16 cellular contexts compared by ENCODE assay signal in genomic region chr9:81293651-81294050, GRCh38.
DNase-seq lines count a peak whose midpoint lies in the region; ATAC-seq and FAIRE-seq lines count a peak whose summit lies in the region.
"Had no signal": no experiment of that assay in that cellular context is flagged by ENCODE, and none has a peak within 500 bp of the region (broad histone marks: within the 10 kb centered on the region; RNA-seq: fewer than 3 reads in every experiment).

No MANE protein-coding gene starts in this region.

- H3K27ac Mint-ChIP-seq in activated T-cell treated with anti-CD3 and anti-CD28 coated beads, Interleukin-2, amount 50 U/mL, for 72 hours = no peak overlapping the region
- H3K27ac Mint-ChIP-seq: CD4-positive, alpha-beta memory T cell; GM23338; HFFc6 had no signal

- H3K27me3 Mint-ChIP-seq in activated T-cell treated with anti-CD3 and anti-CD28 coated beads, Interleukin-2, amount 50 U/mL, for 72 hours (ENCODE audit: low read depth) = no peaks in the 10 kb centered on the region
- H3K27me3 Mint-ChIP-seq: CD4-positive, alpha-beta memory T cell had no signal

- H3K36me3 Mint-ChIP-seq in activated T-cell treated with anti-CD3 and anti-CD28 coated beads, Interleukin-2, amount 50 U/mL, for 72 hours (ENCODE audit: insufficient read depth in 2 of 2) = peaks cover 0 to 1% of the 10 kb centered on the region in 2 donors
- H3K36me3 Mint-ChIP-seq: CD4-positive, alpha-beta memory T cell had no signal

- DNase-seq in RCC 7860 (ENCODE audit: low spot score) (no peak), epidermal melanocyte (ENCODE audit: insufficient read length, low spot score) (peak; percentile 35), sciatic nerve (ENCODE audit: low spot score) (no peak)
- no peak for DNase-seq in activated T-cell treated with anti-CD3 and anti-CD28 coated beads, Interleukin-2, amount 50 U/mL, for 72 hours
- DNase-seq: C1 segment of cervical spinal cord; Caco-2; CD4-positive, alpha-beta memory T cell; DMS153; DND-41; HFFc6 had no signal

- no peaks in the 10 kb centered on the region for H3K4me1 Mint-ChIP-seq in activated T-cell treated with anti-CD3 and anti-CD28 coated beads, Interleukin-2, amount 50 U/mL, for 72 hours (ENCODE audit: low read depth)
- H3K4me1 Mint-ChIP-seq: CD4-positive, alpha-beta memory T cell; GM23338 had no signal

- H3K4me3 Mint-ChIP-seq in activated T-cell treated with anti-CD3 and anti-CD28 coated beads, Interleukin-2, amount 50 U/mL, for 72 hours = no peak overlapping the region
- H3K4me3 Mint-ChIP-seq: CD4-positive, alpha-beta memory T cell; GM23338; HFFc6 had no signal

- intact Hi-C loops in sciatic nerve (cut with DNase I) = no loop called here

- FAIRE-seq in RCC 7860 (lab: Jason Lieb, UNC) = peak; percentile 30
- FAIRE-seq: G401.6, GM12892, GM19239 had no signal

- peaks cover 8 to 11% of the 10 kb centered on the region in 2 donors for H3K9me3 Mint-ChIP-seq in activated T-cell treated with anti-CD3 and anti-CD28 coated beads, Interleukin-2, amount 50 U/mL, for 72 hours
- H3K9me3 Mint-ChIP-seq: HFFc6 had no signal

- ATAC-seq in sciatic nerve (peak; percentile 39), GM21619 (IDR thresholded peaks at IDR 0.05; ENCODE audit: unreplicated experiment) (no peak), HG03521 (IDR thresholded peaks at IDR 0.05; ENCODE audit: unreplicated experiment) (no peak)
- ATAC-seq in activated T-cell treated with anti-CD3 and anti-CD28 coated beads, Interleukin-2, amount 50 U/mL, for 72 hours (replicated peaks in 1 of 2) = no peak
- ATAC-seq: GM23338 had no signal
